ENCODE assay signal across 22 cellular contexts in the genomic region with DNA sequence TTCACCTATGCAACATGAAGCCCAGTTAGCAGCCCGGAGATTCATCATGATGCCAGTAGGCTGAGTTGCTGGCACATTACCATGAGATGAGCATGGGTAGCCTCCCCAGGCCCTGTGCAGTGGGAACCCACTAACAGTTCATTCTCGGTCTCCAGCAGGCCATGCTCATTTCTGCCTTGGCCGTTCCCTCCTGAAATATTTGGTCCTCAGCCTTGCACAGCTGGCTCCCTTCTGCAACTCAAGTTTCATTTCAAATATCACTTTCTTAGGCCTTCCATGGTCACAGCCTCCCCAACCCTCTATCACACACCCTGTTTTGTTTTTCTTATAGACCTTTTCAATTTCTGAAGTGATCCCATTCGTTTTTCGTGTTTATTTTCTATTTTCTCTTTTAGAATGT.
A peak's percentile ranks its signal among the peaks of the same experiment; 100 is the strongest.
DNase-seq lines count a peak whose midpoint lies in the region; ATAC-seq and TF ChIP-seq lines count a peak whose summit lies in the region.
"Had no signal": no experiment of that assay in that cellular context is flagged by ENCODE, and none has a peak within 500 bp of the region (broad histone marks: within the 10 kb centered on the region; RNA-seq: fewer than 3 reads in every experiment).

No MANE protein-coding gene starts in this region.

- H3K9me3 ChIP-seq in left ventricle myocardium inferior (replicated peaks) = no peaks in the 10 kb centered on the region
- no peaks in the 10 kb centered on the region for H3K9me3 ChIP-seq in neuronal stem cell (replicated peaks in 1 of 2; ENCODE audit: control insufficient read depth in 2 of 2, insufficient read depth in 1 of 2, low read depth in 1 of 2, low read length in 2 of 2)
- no peaks in the 10 kb centered on the region for H3K9me3 ChIP-seq in thyroid gland
- H3K9me3 ChIP-seq in endodermal cell (ENCODE audit: control insufficient read depth, low read length) = no peaks in the 10 kb centered on the region
- H3K9me3 ChIP-seq: Caco-2 had no signal

- H3K14ac ChIP-seq in neuronal stem cell (ENCODE audit: low read length) = peak overlapping the region; percentile 65

- H3K36me3 ChIP-seq in left ventricle myocardium inferior (no peaks in the 10 kb centered on the region), neuronal stem cell (replicated peaks in 1 of 2; ENCODE audit: control insufficient read depth in 2 of 2, insufficient read depth in 2 of 2, low read length in 2 of 2) (no peaks in the 10 kb centered on the region), thyroid gland (no peaks in the 10 kb centered on the region), endodermal cell (ENCODE audit: control insufficient read depth, insufficient read depth, low read length) (peaks cover under 1% of the 10 kb centered on the region)

- H3K23ac ChIP-seq in neuronal stem cell (ENCODE audit: low read depth, low read length, poor library complexity) = no peak overlapping the region

- no peak overlapping the region for H3K27ac Mint-ChIP-seq in endodermal cell
- H3K27ac Mint-ChIP-seq: B cell; CD8-positive, alpha-beta T cell had no signal

- H2AK5ac ChIP-seq in neuronal stem cell (ENCODE audit: low read depth, low read length) = no peak overlapping the region

- ATAC-seq in Right ventricle myocardium superior (ENCODE audit: poor library complexity) (peak; percentile 28), HG03565 (IDR thresholded peaks at IDR 0.05; ENCODE audit: unreplicated experiment) (no peak), HG02852 (IDR thresholded peaks at IDR 0.05; ENCODE audit: unreplicated experiment) (no peak)
- ATAC-seq: CD8-positive, alpha-beta T cell; HCT116 had no signal

- no peaks in the 10 kb centered on the region for H3K9me3 Mint-ChIP-seq in endodermal cell
- H3K9me3 Mint-ChIP-seq: CD8-positive, alpha-beta T cell had no signal

- no peak for TF ChIP-seq POLR2A in thyroid gland (IDR thresholded peaks at IDR 0.05)

- H3K4ac ChIP-seq in neuronal stem cell (ENCODE audit: low read length) = no peak overlapping the region

- no peak overlapping the region for H4K91ac ChIP-seq in neuronal stem cell (ENCODE audit: low read depth, low read length, poor library complexity)

- H3K27me3 Mint-ChIP-seq in endodermal cell (ENCODE audit: insufficient read depth) = no peaks in the 10 kb centered on the region

- DNase-seq in Right ventricle myocardium superior (no peak), left ventricle myocardium inferior (no peak), neuronal stem cell (ENCODE audit: low spot score) (no peak), thyroid gland (peak in 1 of 2 donors; percentile 41), endodermal cell (no peak)
- DNase-seq: Caco-2; CD8-positive, alpha-beta T cell; NCI-H1092; NCI-H1417 treated with DMSO at 0.1 percent for 48 hours; NCI-H1694 treated with DMSO at 0.1 percent for 48 hours; NCI-H2081; NCI-H226; NCI-H69; SIG-M5 had no signal

- H3K79me1 ChIP-seq in neuronal stem cell (ENCODE audit: low read depth, low read length) = no peaks in the 10 kb centered on the region

- no peak overlapping the region for H2BK12ac ChIP-seq in neuronal stem cell (ENCODE audit: low read length)

- TF ChIP-seq CTCF in left ventricle myocardium inferior (IDR thresholded peaks at IDR 0.05; ENCODE audit: borderline replicate concordance) (no peak), thyroid gland (IDR thresholded peaks at IDR 0.05) (no peak), endodermal cell (conservative IDR thresholded peaks at IDR 0.05) (no peak)

- H3K9ac ChIP-seq in neuronal stem cell (ENCODE audit: low read depth, low read length, poor library complexity) (peak overlapping the region; percentile 21), endodermal cell (ENCODE audit: extremely low read depth, low read length, poor library complexity, severe bottlenecking) (no peak overlapping the region)

- no peak overlapping the region for H3K4me2 ChIP-seq in neuronal stem cell (ENCODE audit: insufficient read depth, low read length, poor library complexity, severe bottlenecking)

- no peak overlapping the region for H2AFZ ChIP-seq in neuronal stem cell (ENCODE audit: low read length)

- peak overlapping the region; percentile 82 for H3K27ac ChIP-seq in left ventricle myocardium inferior (replicated peaks)
- no peak overlapping the region for H3K27ac ChIP-seq in neuronal stem cell (replicated peaks; ENCODE audit: low read length)
- peak overlapping the region; percentile 78 to 84 (median 78) for H3K27ac ChIP-seq in thyroid gland
- no peak overlapping the region for H3K27ac ChIP-seq in endodermal cell (ENCODE audit: low read depth, low read length)
- H3K27ac ChIP-seq: C4-2B, HL-60, RWPE1, SK-N-MC had no signal

- H3K4me1 ChIP-seq in left ventricle myocardium inferior = peaks cover 61% of the 10 kb centered on the region
- H3K4me1 ChIP-seq in neuronal stem cell (ENCODE audit: control insufficient read depth in 2 of 2, insufficient read depth in 1 of 2, low read depth in 1 of 2, low read length in 2 of 2) = no peaks in the 10 kb centered on the region
- H3K4me1 ChIP-seq in thyroid gland = peaks cover 29 to 37% of the 10 kb centered on the region in 2 donors
- peaks cover 2% of the 10 kb centered on the region for H3K4me1 ChIP-seq in endodermal cell (ENCODE audit: control insufficient read depth, insufficient read depth, low read length)

- H3K27me3 ChIP-seq in left ventricle myocardium inferior (ENCODE audit: low read depth) (no peaks in the 10 kb centered on the region), neuronal stem cell (ENCODE audit: control insufficient read depth in 3 of 3, insufficient read depth in 3 of 3, low read depth in 1 of 3, low read length in 3 of 3) (no peaks in the 10 kb centered on the region), thyroid gland (no peaks in the 10 kb centered on the region), endodermal cell (ENCODE audit: control insufficient read depth, insufficient read depth, low read length, poor library complexity, severe bottlenecking) (no peaks in the 10 kb centered on the region)

- no peak overlapping the region for H2BK15ac ChIP-seq in neuronal stem cell (ENCODE audit: low read length)

- no peak overlapping the region for H3K18ac ChIP-seq in neuronal stem cell (ENCODE audit: low read length)

- peaks cover 3% of the 10 kb centered on the region for H3K36me3 Mint-ChIP-seq in endodermal cell (ENCODE audit: low read depth)
- H3K36me3 Mint-ChIP-seq: CD8-positive, alpha-beta T cell had no signal

- no peak overlapping the region for H2BK120ac ChIP-seq in neuronal stem cell (ENCODE audit: low read depth, low read length)

- H3K4me3 ChIP-seq in left ventricle myocardium inferior (no peak overlapping the region), neuronal stem cell (ENCODE audit: low read length in 2 of 2) (no peak overlapping the region), thyroid gland (replicated peaks in 1 of 3) (no peak overlapping the region), endodermal cell (ENCODE audit: low read length) (no peak overlapping the region)
- H3K4me3 ChIP-seq: SK-N-MC had no signal

- no peak overlapping the region for H4K8ac ChIP-seq in neuronal stem cell (ENCODE audit: low read depth, low read length)

- intact Hi-C loops in Right ventricle myocardium superior (cut with DNase I) (loop anchor here (5.0 to 10.0 kb wide), 2 partner anchors 69 to 254 kb away; no protein-coding TSS in a partner anchor), left ventricle myocardium inferior (cut with micrococcal nuclease) (no loop called here), thyroid gland (cut with DNase I) (no loop called here)

- peaks cover 33% of the 10 kb centered on the region for H3K4me1 Mint-ChIP-seq in endodermal cell
- H3K4me1 Mint-ChIP-seq: B cell had no signal

- no peak overlapping the region for H3K4me3 Mint-ChIP-seq in endodermal cell
- H3K4me3 Mint-ChIP-seq: B cell; CD8-positive, alpha-beta T cell had no signal

- no CpG with 5 or more reads among the region's 5 CpGs for whole genome bisulfite sequencing in neuronal stem cell (ENCODE audit: extremely low coverage in 2 of 2, insufficient read length in 2 of 2, insufficient replicate concordance in 1 of 2), 2 donors
- 62 to 80% methylated on average over 5 of the region's 5 CpGs for WGBS in thyroid gland, 2 donors
- 95% methylated on average over 5 of the region's 5 CpGs for WGBS in endodermal cell (ENCODE audit: insufficient coverage in 1 of 2, insufficient read length in 1 of 2), 2 experiments

- H2BK5ac ChIP-seq in neuronal stem cell (ENCODE audit: low read length) = no peak overlapping the region

Comparison
In these comparisons a context has a peak if more than half of its experiments do, and no peak if none do; other contexts are left out.
1. H3K27ac ChIP-seq: peak in left ventricle myocardium inferior (single experiment) and thyroid gland (3 of 3); none in neuronal stem cell (single experiment) and endodermal cell (single experiment).